In the genomic region with DNA sequence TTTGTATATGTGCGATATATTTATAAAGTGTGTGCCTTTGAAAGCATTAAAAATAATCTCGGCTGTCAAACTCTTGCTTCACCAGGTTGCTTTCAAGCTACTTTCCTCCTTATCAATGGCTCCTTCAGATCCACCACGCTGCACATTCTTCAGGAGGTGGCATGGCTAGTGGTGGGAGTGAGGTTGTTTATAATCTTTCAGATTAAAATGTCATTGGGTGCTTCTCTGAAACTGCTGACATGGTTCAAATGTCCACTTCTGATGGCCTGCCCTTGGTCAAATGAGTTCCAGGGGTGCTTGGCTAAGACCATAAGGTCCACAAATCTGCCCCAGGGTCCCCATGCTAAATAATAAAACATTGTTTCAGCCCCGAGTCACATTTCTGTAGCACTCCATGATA, we compare ENCODE assay signal across 1 cellular context.
A peak's percentile ranks its signal among the peaks of the same experiment; 100 is the strongest.
TF ChIP-seq lines count a peak whose summit lies in the region.

No MANE protein-coding gene starts in this region.

TF ChIP-seq in HepG2, 621 proteins besides CTCF, POLR2A, EP300 and RAD21:
- TF ChIP-seq STAG1 (CRISPR knock-in tag; IDR thresholded peaks at IDR 0.05) (no peak), MAFK (conservative IDR thresholded peaks at IDR 0.05 in 1 of 2, IDR thresholded peaks at IDR 0.05 in 1 of 2; ENCODE audit: low read length in 2 of 2) (peak; percentile 48 to 60; a peak in 2 of 4 replicates), MAFF (IDR thresholded peaks at IDR 0.05; ENCODE audit: low read depth, low read length) (0 out of 2 replicates have a peak, but pooled peaks have one; percentile 27)
- TF ChIP-seq, protein P1, sequence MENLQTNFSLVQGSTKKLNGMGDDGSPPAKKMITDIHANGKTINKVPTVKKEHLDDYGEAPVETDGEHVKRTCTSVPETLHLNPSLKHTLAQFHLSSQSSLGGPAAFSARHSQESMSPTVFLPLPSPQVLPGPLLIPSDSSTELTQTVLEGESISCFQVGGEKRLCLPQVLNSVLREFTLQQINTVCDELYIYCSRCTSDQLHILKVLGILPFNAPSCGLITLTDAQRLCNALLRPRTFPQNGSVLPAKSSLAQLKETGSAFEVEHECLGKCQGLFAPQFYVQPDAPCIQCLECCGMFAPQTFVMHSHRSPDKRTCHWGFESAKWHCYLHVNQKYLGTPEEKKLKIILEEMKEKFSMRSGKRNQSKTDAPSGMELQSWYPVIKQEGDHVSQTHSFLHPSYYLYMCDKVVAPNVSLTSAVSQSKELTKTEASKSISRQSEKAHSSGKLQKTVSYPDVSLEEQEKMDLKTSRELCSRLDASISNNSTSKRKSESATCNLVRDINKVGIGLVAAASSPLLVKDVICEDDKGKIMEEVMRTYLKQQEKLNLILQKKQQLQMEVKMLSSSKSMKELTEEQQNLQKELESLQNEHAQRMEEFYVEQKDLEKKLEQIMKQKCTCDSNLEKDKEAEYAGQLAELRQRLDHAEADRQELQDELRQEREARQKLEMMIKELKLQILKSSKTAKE (CRISPR knock-in tag; IDR thresholded peaks at IDR 0.05; ENCODE audit: borderline replicate concordance), result no peak
